In the genomic region with DNA sequence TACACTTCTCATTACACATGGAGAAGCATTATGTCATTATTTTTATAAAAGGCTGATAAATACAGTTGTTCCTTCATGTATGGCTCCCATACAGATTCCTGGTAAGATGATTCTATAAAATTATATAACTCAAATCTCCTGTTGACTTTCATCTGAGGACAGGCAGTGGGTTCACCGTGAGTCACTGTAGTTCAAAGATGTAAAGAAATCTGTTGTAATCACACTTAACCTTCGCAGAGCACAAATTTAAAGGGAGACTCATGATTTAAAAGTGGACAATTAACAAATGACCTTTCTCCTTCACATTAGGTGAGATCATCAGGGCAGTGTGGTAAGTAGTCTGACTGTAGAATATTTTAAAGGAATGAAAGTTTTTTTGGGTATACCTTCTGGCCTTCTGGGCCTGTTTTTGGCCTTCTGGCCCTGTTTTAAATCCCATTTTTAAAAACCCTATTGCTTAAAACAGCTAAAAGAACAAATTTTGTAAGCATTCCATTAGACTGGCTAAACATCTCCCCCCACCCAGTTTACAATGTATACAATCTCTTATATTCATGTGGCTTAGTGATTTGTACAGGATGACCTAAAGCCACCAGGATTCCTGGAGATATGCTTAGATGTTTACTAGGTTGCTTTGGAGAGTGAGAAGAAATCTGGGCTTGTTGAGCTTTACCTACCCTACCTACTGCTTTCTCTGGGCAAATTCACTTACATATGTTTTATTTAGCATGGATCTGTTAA, we compare ENCODE assay signal across 9 cellular contexts.
A peak's percentile ranks its signal among the peaks of the same experiment; 100 is the strongest.
DNase-seq lines count a peak whose midpoint lies in the region; ATAC-seq, FAIRE-seq and TF ChIP-seq lines count a peak whose summit lies in the region.
"Had no signal": no experiment of that assay in that cellular context is flagged by ENCODE, and none has a peak within 500 bp of the region (broad histone marks: within the 10 kb centered on the region; RNA-seq: fewer than 3 reads in every experiment).

No MANE protein-coding gene starts in this region.

- H3K4me3 Mint-ChIP-seq in HFFc6 (peak overlapping the region; percentile 5; the same call in 1 of the 2 replicates), astrocyte (ENCODE audit: unreplicated experiment) (no peak overlapping the region), memory B cell (peak overlapping the region; percentile 82)

- peak overlapping the region; percentile 14 for H2AFZ ChIP-seq in astrocyte (ENCODE audit: low read depth, low read length)

- DNase-seq in A172 (ENCODE audit: low spot score) (peak; percentile 28), HFFc6 (peak; percentile 29), astrocyte (ENCODE audit: low read depth) (no peak), memory B cell (ENCODE audit: low spot score in 2 of 2) (no peak), NCI-H774 (lab: John Stamatoyannopoulos, UW) (no peak), GF-D8 (lab: John Stamatoyannopoulos, UW) (no peak), frontal cortex (ENCODE audit: low spot score in 2 of 2) (no peak), DMS 273 (lab: John Stamatoyannopoulos, UW; ENCODE audit: unreplicated experiment) (no peak)
- DNase-seq: NCI-H226 had no signal

- H3K9me3 Mint-ChIP-seq in HFFc6 (no peaks in the 10 kb centered on the region), astrocyte (ENCODE audit: unreplicated experiment) (no peaks in the 10 kb centered on the region), memory B cell (no peaks in the 10 kb centered on the region)

- H3K27me3 Mint-ChIP-seq in HFFc6 (ENCODE audit: insufficient read depth): peaks cover 6% of the 10 kb centered on the region; the same call in 1 of the 2 replicates
- no peaks in the 10 kb centered on the region for H3K27me3 Mint-ChIP-seq in astrocyte (ENCODE audit: low read depth, unreplicated experiment)
- no peaks in the 10 kb centered on the region for H3K27me3 Mint-ChIP-seq in memory B cell

- no peaks in the 10 kb centered on the region for H3K4me1 ChIP-seq in astrocyte (ENCODE audit: insufficient read depth, low read length)

- H3K36me3 Mint-ChIP-seq in HFFc6 (ENCODE audit: low read depth) (peaks cover 7% of the 10 kb centered on the region), astrocyte (ENCODE audit: low read depth, unreplicated experiment) (no peaks in the 10 kb centered on the region), memory B cell (no peaks in the 10 kb centered on the region)

- H3K9ac ChIP-seq in astrocyte (ENCODE audit: low read length): no peak overlapping the region

- H3K4me1 Mint-ChIP-seq in HFFc6 (ENCODE audit: low read depth) (peaks cover 68% of the 10 kb centered on the region), astrocyte (ENCODE audit: low read depth, unreplicated experiment) (peaks cover 14% of the 10 kb centered on the region), memory B cell (peaks cover 26% of the 10 kb centered on the region)

- H3K27me3 ChIP-seq in astrocyte (ENCODE audit: insufficient read depth, low read length): no peaks in the 10 kb centered on the region

- no peaks in the 10 kb centered on the region for H3K36me3 ChIP-seq in astrocyte (ENCODE audit: insufficient read depth, low read length)

- TF ChIP-seq CTCF in HFFc6 (IDR thresholded peaks at IDR 0.05) (no peak), astrocyte (IDR thresholded peaks at IDR 0.05; ENCODE audit: insufficient read depth, low read depth, low read length) (no peak)

- no peak for ATAC-seq in memory B cell (ENCODE audit: low read depth)

- H3K27ac Mint-ChIP-seq in HFFc6: peak overlapping the region; percentile 47
- H3K27ac Mint-ChIP-seq in astrocyte (ENCODE audit: unreplicated experiment): no peak overlapping the region
- H3K27ac Mint-ChIP-seq in memory B cell: peak overlapping the region; percentile 91

- peak overlapping the region; percentile 49 for H3K4me2 ChIP-seq in astrocyte (ENCODE audit: low read length)

- H3K27ac ChIP-seq in astrocyte (ENCODE audit: low read depth, low read length): no peak overlapping the region

- no peaks in the 10 kb centered on the region for H4K20me1 ChIP-seq in astrocyte (ENCODE audit: insufficient read depth, low read length)

- FAIRE-seq in astrocyte (lab: Jason Lieb, UNC) (peak; percentile 49), frontal cortex (lab: Jason Lieb, UNC) (no peak)

- no peaks in the 10 kb centered on the region for H3K9me3 ChIP-seq in astrocyte (ENCODE audit: insufficient read depth, low read depth, low read length)

- H3K79me2 ChIP-seq in astrocyte (ENCODE audit: insufficient read depth, low read length): no peaks in the 10 kb centered on the region

- no peak overlapping the region for H3K4me3 ChIP-seq in astrocyte (ENCODE audit: insufficient read depth, low read depth, low read length)

Comparison
In these comparisons a context has a peak if more than half of its experiments do, and no peak if none do; other contexts are left out.
1. DNase-seq: peak in A172 (single experiment) and HFFc6 (single experiment); none in astrocyte (single experiment), memory B cell (0 of 2), NCI-H774 (single experiment), GF-D8 (single experiment), frontal cortex (0 of 2) and DMS 273 (single experiment).